In genomic region chrY:2934861-2935605, GRCh38 we compare ENCODE assay signal across 8 cellular contexts. TPM values are rescaled to one million over a fixed set of nuclear protein-coding genes. Genes with fewer than 3 reads are reported as not detected.
DNase-seq lines count a peak whose midpoint lies in the region; ATAC-seq and TF ChIP-seq lines count a peak whose summit lies in the region.

TSS of gene ZFY (plus strand) at chrY:2935381. CDS start at chrY:2953937, 18,556 bp downstream.

- DNase-seq in MG63 (peak; percentile 87), inferior parietal cortex (ENCODE audit: extremely low spot score) (peak; percentile 8), uterus (no peak), stomach (no peak)
- DNase-seq in activated effector memory CD4-positive, alpha-beta T cell treated with Interleukin-2 at 50 U/mL for 16 hours = peak; percentile 54

- H3K4me1 ChIP-seq in uterus = no peaks in the 10 kb centered on the region
- H3K4me1 ChIP-seq in stomach = peaks cover 0 to 43% (median 0%) of the 10 kb centered on the region in 4 donors

- H3K27ac Mint-ChIP-seq in stimulated activated memory B cell treated with anti-CD40 and anti-IgM and Interleukin-4, amounts not matched to agents 10 μg/mL and 1 μg/mL and 100 μg/mL, for 72 hours = peak within 1 kb of the TSS; percentile 100

- TF ChIP-seq EP300 in stomach (IDR thresholded peaks at IDR 0.05) = no peak

- H3K9me3 ChIP-seq in MG63 (no peaks in the 10 kb centered on the region), uterus (no peaks in the 10 kb centered on the region), stomach (no peaks in the 10 kb centered on the region)

- TF ChIP-seq POLR2A in uterus (IDR thresholded peaks at IDR 0.05) = no peak
- TF ChIP-seq POLR2A in stomach (IDR thresholded peaks at IDR 0.05) = no peak

- H3K27ac ChIP-seq in uterus (no peak within 1 kb of the TSS), stomach (peak within 1 kb of the TSS in 2 of 5 donors; percentile 96 to 98)

- no peaks in the 10 kb centered on the region for H3K27me3 Mint-ChIP-seq in stimulated activated memory B cell treated with anti-CD40 and anti-IgM and Interleukin-4, amounts not matched to agents 10 μg/mL and 1 μg/mL and 100 μg/mL, for 72 hours

- H3K36me3 ChIP-seq in MG63 (peaks cover 20% of the 10 kb centered on the region), uterus (no peaks in the 10 kb centered on the region), stomach (no peaks in the 10 kb centered on the region)

- no peaks in the 10 kb centered on the region for H3K9me3 Mint-ChIP-seq in stimulated activated memory B cell treated with anti-CD40 and anti-IgM and Interleukin-4, amounts not matched to agents 10 μg/mL and 1 μg/mL and 100 μg/mL, for 72 hours

- H3K36me3 Mint-ChIP-seq in stimulated activated memory B cell treated with anti-CD40 and anti-IgM and Interleukin-4, amounts not matched to agents 10 μg/mL and 1 μg/mL and 100 μg/mL, for 72 hours = peaks cover 16% of the 10 kb centered on the region

- intact Hi-C loops in uterus (cut with DNase I; ENCODE audit: low total_unique reads) (no loop called here), stomach (cut with DNase I; ENCODE audit: low total_unique reads) (no loop called here)

- peak; percentile 26 for ATAC-seq in GM21447 (IDR thresholded peaks at IDR 0.05; ENCODE audit: unreplicated experiment)
- peak; percentile 74 for ATAC-seq in stimulated activated memory B cell treated with anti-CD40 and anti-IgM and Interleukin-4, amounts not matched to agents 10 μg/mL and 1 μg/mL and 100 μg/mL, for 72 hours
- ATAC-seq in GM18502 (IDR thresholded peaks at IDR 0.05; ENCODE audit: poor library complexity, unreplicated experiment) = no peak

- WGBS in stomach, 5 donors = 0 to 1% (median 0%) methylated on average over 5 to 75 of the region's 83 CpGs; no CpG with 5 or more reads in 2 of the 5 donors

- H3K4me3 ChIP-seq in MG63 (peak within 1 kb of the TSS; percentile 82), uterus (no peak within 1 kb of the TSS), stomach (peak within 1 kb of the TSS in 2 of 4 donors; percentile 56 to 63)

- TF ChIP-seq CTCF in uterus (IDR thresholded peaks at IDR 0.05) (no peak), stomach (IDR thresholded peaks at IDR 0.05) (no peak)

- H3K27me3 ChIP-seq in MG63 (no peaks in the 10 kb centered on the region), uterus (no peaks in the 10 kb centered on the region), stomach (no peaks in the 10 kb centered on the region)

- peak within 1 kb of the TSS; percentile 83 for H3K4me3 Mint-ChIP-seq in stimulated activated memory B cell treated with anti-CD40 and anti-IgM and Interleukin-4, amounts not matched to agents 10 μg/mL and 1 μg/mL and 100 μg/mL, for 72 hours

- H3K4me1 Mint-ChIP-seq in stimulated activated memory B cell treated with anti-CD40 and anti-IgM and Interleukin-4, amounts not matched to agents 10 μg/mL and 1 μg/mL and 100 μg/mL, for 72 hours = peaks cover 19% of the 10 kb centered on the region

RNA-seq across cellular contexts. Expression of gene ZFY, which starts in this region (rescaled TPM):
- total RNA-seq in MG63 (2014; rRNA removed; shearing (Covaris generic); ENCODE audit: low replicate concordance) = 23.3 and 37.4 TPM in 2 replicates
- total RNA-seq in uterus (not detected), stomach (10 to 100 TPM in 1 of 5 donors, 1 to 10 TPM in 2, not detected in 2; 3.7 to 14.8 (median 4.0) TPM)
- polyA plus RNA-seq in stomach = 1 to 10 TPM in 2 of 3 donors, not detected in 1; 2.9 to 4.1 TPM

Comparison
In these comparisons a context has a peak if more than half of its experiments do, and no peak if none do; other contexts are left out.
1. DNase-seq: peak in MG63 (single experiment), activated effector memory CD4-positive, alpha-beta T cell treated with Interleukin-2 at 50 U/mL for 16 hours (single experiment) and inferior parietal cortex (single experiment); none in uterus (0 of 2) and stomach (single experiment).